21 cellular contexts compared by ENCODE assay signal in genomic region chr10:87837445-87837844, GRCh38. TPM values are rescaled to one million over a fixed set of nuclear protein-coding genes. Genes with fewer than 3 reads are reported as not detected.
DNase-seq lines count a peak whose midpoint lies in the region; ATAC-seq, FAIRE-seq and TF ChIP-seq lines count a peak whose summit lies in the region.
"Had no signal": no experiment of that assay in that cellular context is flagged by ENCODE, and none has a peak within 500 bp of the region (broad histone marks: within the 10 kb centered on the region; RNA-seq: fewer than 3 reads in every experiment).

No MANE protein-coding gene starts in this region.

- FAIRE-seq in GM19239 (lab: Jason Lieb, UNC): peak; percentile 94

- no peaks in the 10 kb centered on the region for H3K9me3 ChIP-seq in tibial nerve
- H3K9me3 ChIP-seq: adrenal gland had no signal

- DNase-seq in GM19239 (ENCODE audit: insufficient read length, low spot score): no peak
- DNase-seq in NOMO-1 (lab: John Stamatoyannopoulos, UW; ENCODE audit: unreplicated experiment in 2 of 2): peak; percentile 22 to 89
- no peak for DNase-seq in activated B cell treated with CpG ODN at 0.5 μM for 24 hours
- no peak for DNase-seq in stimulated activated naive B cell treated with anti-CD40 and anti-IgM and Interleukin-4, amounts not matched to agents 10 μg/mL and 1 μg/mL and 100 μg/mL, for 72 hours
- DNase-seq in nephron progenitor cell: no peak
- no peak for DNase-seq in tibial nerve (ENCODE audit: low spot score in 2 of 2)
- DNase-seq: activated CD4-positive, alpha-beta T cell treated with anti-CD3 and anti-CD28 coated beads for 48 hours; activated effector memory CD4-positive, alpha-beta T cell treated with Interleukin-2 at 50 U/mL for 16 hours; adrenal gland; glutamatergic neuron; naive thymus-derived CD8-positive, alpha-beta T cell; NCI-H1048; NCI-H2029; NCI-H446 treated with DMSO at 0.1 percent for 48 hours; PC-9; T-helper 9 cell had no signal

- intact Hi-C loops in activated B cell treated with CpG ODN at 0.5 μM for 24 hours (cut with micrococcal nuclease): no loop called here

- ATAC-seq in activated B cell treated with CpG ODN at 0.5 μM for 24 hours (ENCODE audit: low read depth) (peak; percentile 52), HG02885 (IDR thresholded peaks at IDR 0.05; ENCODE audit: poor library complexity, unreplicated experiment) (no peak)
- ATAC-seq in stimulated activated naive B cell treated with anti-CD40 and anti-IgM and Interleukin-4, amounts not matched to agents 10 μg/mL and 1 μg/mL and 100 μg/mL, for 72 hours (replicated peaks): peak; percentile 76 to 83
- ATAC-seq: naive thymus-derived CD8-positive, alpha-beta T cell had no signal

- H3K27ac Mint-ChIP-seq in activated B cell treated with CpG ODN at 0.5 μM for 24 hours (no peak overlapping the region), nephron progenitor cell (no peak overlapping the region)
- H3K27ac Mint-ChIP-seq in stimulated activated naive B cell treated with anti-CD40 and anti-IgM and Interleukin-4, amounts not matched to agents 10 μg/mL and 1 μg/mL and 100 μg/mL, for 72 hours: peak overlapping the region; percentile 25
- H3K27ac Mint-ChIP-seq: naive thymus-derived CD8-positive, alpha-beta T cell had no signal

- H3K4me1 Mint-ChIP-seq in activated B cell treated with CpG ODN at 0.5 μM for 24 hours (peaks cover 9% of the 10 kb centered on the region), nephron progenitor cell (no peaks in the 10 kb centered on the region)
- peaks cover 5 to 9% of the 10 kb centered on the region in 2 donors for H3K4me1 Mint-ChIP-seq in stimulated activated naive B cell treated with anti-CD40 and anti-IgM and Interleukin-4, amounts not matched to agents 10 μg/mL and 1 μg/mL and 100 μg/mL, for 72 hours
- H3K4me1 Mint-ChIP-seq: central memory CD8-positive, alpha-beta T cell had no signal

- no peak overlapping the region for H3K4me3 ChIP-seq in tibial nerve
- H3K4me3 ChIP-seq: adrenal gland, lung, PC-9 had no signal

- H3K4me3 Mint-ChIP-seq in activated B cell treated with CpG ODN at 0.5 μM for 24 hours (no peak overlapping the region), nephron progenitor cell (no peak overlapping the region)
- H3K4me3 Mint-ChIP-seq in stimulated activated naive B cell treated with anti-CD40 and anti-IgM and Interleukin-4, amounts not matched to agents 10 μg/mL and 1 μg/mL and 100 μg/mL, for 72 hours: no peak overlapping the region
- H3K4me3 Mint-ChIP-seq: central memory CD8-positive, alpha-beta T cell; naive thymus-derived CD8-positive, alpha-beta T cell had no signal

- CTCF ChIA-PET in activated B cell treated with CpG ODN at 0.5 μM for 24 hours (lab: Charles Lee): no interaction called here

- no peaks in the 10 kb centered on the region for H3K4me1 ChIP-seq in tibial nerve
- H3K4me1 ChIP-seq: adrenal gland, parathyroid adenoma had no signal

- TF ChIP-seq CTCF in activated B cell treated with CpG ODN at 0.5 μM for 24 hours (IDR thresholded peaks at IDR 0.05) (no peak), nephron progenitor cell (IDR thresholded peaks at IDR 0.05) (no peak), tibial nerve (IDR thresholded peaks at IDR 0.05) (no peak)

- H3K27me3 Mint-ChIP-seq in activated B cell treated with CpG ODN at 0.5 μM for 24 hours (peaks cover 1% of the 10 kb centered on the region), nephron progenitor cell (ENCODE audit: low read depth, poor library complexity) (peaks cover 11% of the 10 kb centered on the region)
- H3K27me3 Mint-ChIP-seq in stimulated activated naive B cell treated with anti-CD40 and anti-IgM and Interleukin-4, amounts not matched to agents 10 μg/mL and 1 μg/mL and 100 μg/mL, for 72 hours: no peaks in the 10 kb centered on the region
- H3K27me3 Mint-ChIP-seq: central memory CD8-positive, alpha-beta T cell; naive thymus-derived CD8-positive, alpha-beta T cell had no signal

- H3K27me3 ChIP-seq in tibial nerve: no peaks in the 10 kb centered on the region
- H3K27me3 ChIP-seq: adrenal gland had no signal

- H3K9me3 Mint-ChIP-seq in activated B cell treated with CpG ODN at 0.5 μM for 24 hours: no peaks in the 10 kb centered on the region
- H3K9me3 Mint-ChIP-seq in stimulated activated naive B cell treated with anti-CD40 and anti-IgM and Interleukin-4, amounts not matched to agents 10 μg/mL and 1 μg/mL and 100 μg/mL, for 72 hours: no peaks in the 10 kb centered on the region
- H3K9me3 Mint-ChIP-seq in nephron progenitor cell: no peaks in the 10 kb centered on the region
- H3K9me3 Mint-ChIP-seq: central memory CD8-positive, alpha-beta T cell had no signal

- H3K36me3 Mint-ChIP-seq in activated B cell treated with CpG ODN at 0.5 μM for 24 hours (ENCODE audit: low read depth): no peaks in the 10 kb centered on the region
- no peaks in the 10 kb centered on the region for H3K36me3 Mint-ChIP-seq in stimulated activated naive B cell treated with anti-CD40 and anti-IgM and Interleukin-4, amounts not matched to agents 10 μg/mL and 1 μg/mL and 100 μg/mL, for 72 hours
- no peaks in the 10 kb centered on the region for H3K36me3 Mint-ChIP-seq in nephron progenitor cell (ENCODE audit: low read depth)

- H3K36me3 ChIP-seq in tibial nerve: no peaks in the 10 kb centered on the region
- H3K36me3 ChIP-seq: adrenal gland had no signal

- TF ChIP-seq POLR2A in tibial nerve (IDR thresholded peaks at IDR 0.05): no peak

- POLR2A ChIA-PET in activated B cell treated with CpG ODN at 0.5 μM for 24 hours (lab: Charles Lee): no interaction called here

- H3K27ac ChIP-seq in tibial nerve: no peak overlapping the region
- H3K27ac ChIP-seq: adrenal gland, parathyroid adenoma, PC-9 had no signal

- TF ChIP-seq EP300 in tibial nerve (IDR thresholded peaks at IDR 0.05): no peak

RNA-seq across cellular contexts. Expression of gene ATAD1, which starts 19.4 kb away (rescaled TPM):
- total RNA-seq in activated B cell treated with CpG ODN at 0.5 μM for 24 hours (34.7 and 42.6 TPM in 2 replicates), tibial nerve (10 to 100 TPM; 21.8 to 45.9 (median 26.9) TPM)

RNA-seq across cellular contexts. Expression of gene KLLN, which starts 25.9 kb away (rescaled TPM):
- 2.4 and 2.6 TPM in 2 replicates for total RNA-seq in activated B cell treated with CpG ODN at 0.5 μM for 24 hours
- 1 to 10 TPM in 2 of 4 donors, under 1 TPM in 2; 0.78 to 2.2 (median 1.3) TPM for total RNA-seq in tibial nerve
- total RNA-seq: H4 had no signal

RNA-seq across cellular contexts. Expression of gene PTEN, which starts 26.0 kb away (rescaled TPM):
- total RNA-seq in activated B cell treated with CpG ODN at 0.5 μM for 24 hours (172 and 227 TPM in 2 replicates), tibial nerve (100 to 1,000 TPM; 143 to 224 (median 171) TPM)
- total RNA-seq: H4 had no signal

Comparison
In these comparisons a context has a peak if more than half of its experiments do, and no peak if none do; other contexts are left out.
1. DNase-seq: peak in NOMO-1 (2 of 2); none in GM19239 (single experiment), activated B cell treated with CpG ODN at 0.5 μM for 24 hours (single experiment), stimulated activated naive B cell treated with anti-CD40 and anti-IgM and Interleukin-4, amounts not matched to agents 10 μg/mL and 1 μg/mL and 100 μg/mL, for 72 hours (single experiment), nephron progenitor cell (single experiment) and tibial nerve (0 of 2).